Comparison of ENCODE assay signal across 8 cellular contexts in genomic region chr17:75205037-75205792, GRCh38. TPM values are rescaled to one million over a fixed set of nuclear protein-coding genes. Genes with fewer than 3 reads are reported as not detected.
DNase-seq lines count a peak whose midpoint lies in the region; ATAC-seq and TF ChIP-seq lines count a peak whose summit lies in the region.

NUP85 (plus strand) TSS chr17:75205679; CDS start chr17:75205762, 83 bp downstream.

- TF ChIP-seq POLR2A in GM10847 (IDR thresholded peaks at IDR 0.05; ENCODE audit: extremely low read depth, insufficient read length), result peak; percentile 58

- H3K27me3 ChIP-seq in right atrium auricular region, result no peaks in the 10 kb centered on the region
- H3K27me3 ChIP-seq in psoas muscle (ENCODE audit: insufficient read depth in 3 of 3, low read length in 2 of 3), result no peaks in the 10 kb centered on the region

- H3K36me3 ChIP-seq in right atrium auricular region, result peaks cover 5% of the 10 kb centered on the region
- peaks cover 0 to 20% of the 10 kb centered on the region in 2 donors for H3K36me3 ChIP-seq in psoas muscle (ENCODE audit: insufficient read depth in 1 of 2, low read depth in 1 of 2)
- H3K36me3 ChIP-seq in urinary bladder (ENCODE audit: insufficient read depth), result no peaks in the 10 kb centered on the region

- peak within 1 kb of the TSS; percentile 91 to 96 for H3K4me3 ChIP-seq in right atrium auricular region
- H3K4me3 ChIP-seq in psoas muscle, result peak within 1 kb of the TSS; percentile 98
- H3K4me3 ChIP-seq in urinary bladder (ENCODE audit: low read depth, low read length), result peak within 1 kb of the TSS; percentile 88

- peaks cover 0 to 20% of the 10 kb centered on the region in 2 donors for H3K4me1 ChIP-seq in right atrium auricular region
- H3K4me1 ChIP-seq in psoas muscle, result peaks cover 14% of the 10 kb centered on the region
- H3K4me1 ChIP-seq in urinary bladder (ENCODE audit: insufficient read depth), result no peaks in the 10 kb centered on the region

- 0% methylated on average over 47 to 57 of the region's 57 CpGs for WGBS in psoas muscle, 3 donors
- under 1% methylated on average over 57 of the region's 57 CpGs for WGBS in urinary bladder

- ATAC-seq in HG02852 (IDR thresholded peaks at IDR 0.05; ENCODE audit: unreplicated experiment) (peak; percentile 76), psoas muscle (peak; percentile 95 to 97 (median 96))

- DNase-seq in NCI-H187 treated with DMSO at 0.1 percent for 48 hours (lab: John Stamatoyannopoulos, UW), result peak; percentile 55
- DNase-seq in T-helper 2 cell, result peak; percentile 84 to 91 (median 87)
- DNase-seq in right atrium auricular region (ENCODE audit: low spot score), result peak; percentile 93
- peak; percentile 95 to 98 for DNase-seq in psoas muscle

- H3K27ac ChIP-seq in angular gyrus (ENCODE audit: low read depth, low read length) (peak within 1 kb of the TSS; percentile 100), right atrium auricular region (peak within 1 kb of the TSS; percentile 88 to 96), psoas muscle (peak within 1 kb of the TSS; percentile 96), urinary bladder (ENCODE audit: low read depth) (peak within 1 kb of the TSS; percentile 96)

- TF ChIP-seq CTCF in right atrium auricular region (IDR thresholded peaks at IDR 0.05) (no peak), psoas muscle (IDR thresholded peaks at IDR 0.05) (no peak)

- H3K9me3 ChIP-seq in right atrium auricular region (no peaks in the 10 kb centered on the region), psoas muscle (no peaks in the 10 kb centered on the region)

- intact Hi-C loops in psoas muscle (cut with DNase I), result loop anchor here in 1 of 2 donors (5.0 kb wide), 1 partner anchor 67 kb away; the partner anchor contains the start of gene MIF4GD

RNA-seq across cellular contexts. Expression of gene NUP85, which starts in this region (rescaled TPM):
- 10 to 100 TPM; 10.3 to 14.3 TPM for total RNA-seq in right atrium auricular region
- total RNA-seq in psoas muscle, result 10 to 100 TPM; 19.3 to 32.9 (median 22.0) TPM
- 10 to 100 TPM; 15.1 to 24.7 (median 17.1) TPM for polyA plus RNA-seq in psoas muscle
- total RNA-seq in urinary bladder, result 36.6 TPM
- 40.2 TPM for polyA plus RNA-seq in urinary bladder

Comparison
In these comparisons a context has a peak if more than half of its experiments do, and no peak if none do; other contexts are left out.
1. Peak in every context shown above with its lines: DNase-seq, ATAC-seq, H3K4me3 ChIP-seq and H3K27ac ChIP-seq.